9 cellular contexts compared by ENCODE assay signal in genomic region chr16:30901201-30902069, GRCh38. TPM values are rescaled to one million over a fixed set of nuclear protein-coding genes. Genes with fewer than 3 reads are reported as not detected.
DNase-seq lines count a peak whose midpoint lies in the region; ATAC-seq, FAIRE-seq and TF ChIP-seq lines count a peak whose summit lies in the region.
"Had no signal": no experiment of that assay in that cellular context is flagged by ENCODE, and none has a peak within 500 bp of the region (broad histone marks: within the 10 kb centered on the region; RNA-seq: fewer than 3 reads in every experiment).

No MANE protein-coding gene starts in this region.

- H3K79me2 ChIP-seq in ACC112 (ENCODE audit: control insufficient read depth, insufficient read depth, low read length, unreplicated experiment) (no peaks in the 10 kb centered on the region), K562 (ENCODE audit: control insufficient read depth, insufficient read depth, low read length) (no peaks in the 10 kb centered on the region)

- ATAC-seq in K562 = no peak
- no peak for ATAC-seq in HG03442 (IDR thresholded peaks at IDR 0.05; ENCODE audit: unreplicated experiment)

- peak overlapping the region; percentile 88; the same call in 1 of the 2 replicates for H3K9ac ChIP-seq in HUES64 (ENCODE audit: low read depth, low read length)
- peak overlapping the region; percentile 85 to 96 for H3K9ac ChIP-seq in K562 (ENCODE audit: insufficient read depth in 1 of 2, low read depth in 2 of 2, low read length in 2 of 2)
- peak overlapping the region; percentile 43 to 80 for H3K9ac ChIP-seq in mucosa of rectum (ENCODE audit: low read depth in 1 of 2, low read length in 2 of 2)

- intact Hi-C loops in K562 (cut with micrococcal nuclease) = no loop called here
- intact Hi-C loops in posterior vena cava (cut with DNase I) = loop anchor here in 1 of 2 donors (5.0 kb wide), 1 partner anchor 54 kb away; no protein-coding TSS in a partner anchor

- H2AFZ ChIP-seq in ACC112 (ENCODE audit: low read length, unreplicated experiment) (peak overlapping the region; percentile 97), K562 (ENCODE audit: low read depth, low read length) (peak overlapping the region; percentile 94)

- in situ Hi-C loops in K562 (cut with MboI) = loop anchor here (10.0 kb wide), 1 partner anchor 57 kb away; no protein-coding TSS in a partner anchor

- POLR2A ChIA-PET in K562 (lab: Yijun Ruan, JAX) = interaction anchor here (0.6 to 1.6 kb wide), 14 partner anchors 11 to 554 kb away, joined by 3 to 7 read pairs (median 3); no protein-coding TSS in a partner anchor

- WGBS in HUES64 = 22% methylated on average over 10 of the region's 12 CpGs
- 12% methylated on average over 10 of the region's 12 CpGs for WGBS in K562 (ENCODE audit: insufficient coverage, low coverage, missing lambda C conversion rate)

- H3K9me3 ChIP-seq in HUES64 (ENCODE audit: insufficient read depth, low read depth, low read length) (no peaks in the 10 kb centered on the region), K562 (replicated peaks; ENCODE audit: control insufficient read depth, insufficient read depth, low read depth, low read length) (no peaks in the 10 kb centered on the region), mucosa of rectum (ENCODE audit: control insufficient read depth in 2 of 2, low read length in 2 of 2) (no peaks in the 10 kb centered on the region)

- H3K36me3 ChIP-seq in ACC112 (ENCODE audit: insufficient read depth, low read length) (no peaks in the 10 kb centered on the region), HUES64 (ENCODE audit: insufficient read depth, low read length) (no peaks in the 10 kb centered on the region), K562 (ENCODE audit: control insufficient read depth, insufficient read depth, low read length) (no peaks in the 10 kb centered on the region; the same call in 2 of the 3 replicates), mucosa of rectum (ENCODE audit: control insufficient read depth in 2 of 2, insufficient read depth in 2 of 2, low read length in 2 of 2) (no peaks in the 10 kb centered on the region)

- BruUV-seq in K562 (replicated peaks; lab: Mats Ljungman, UMichigan) = TSS peak; percentile 90

- H3K4me2 ChIP-seq in K562 (ENCODE audit: insufficient read depth, low read length) = peak overlapping the region; percentile 93

- H3K27ac ChIP-seq in ACC112 (ENCODE audit: low read depth, low read length) (no peak overlapping the region), HUES64 (ENCODE audit: low read depth, low read length) (no peak overlapping the region), K562 (ENCODE audit: extremely low read depth, low read depth, low read length) (peak overlapping the region; percentile 86), mucosa of rectum (ENCODE audit: low read depth in 2 of 2, low read length in 2 of 2) (peak overlapping the region; percentile 18 to 61)

- CTCF ChIA-PET in K562 (lab: Yijun Ruan, JAX; ENCODE audit: low intra/inter-chr PET ratio) = interaction anchor here (0.6 to 1.4 kb wide), 3 partner anchors 57 to 958 kb away, joined by 3 to 4 read pairs (median 4); partner anchors contain the start of gene DCTPP1

- FAIRE-seq in K562 (lab: Jason Lieb, UNC) = peak; percentile 74
- FAIRE-seq: endometrium had no signal

- H3K4me1 ChIP-seq in ACC112 (ENCODE audit: control insufficient read depth, insufficient read depth, low read length, unreplicated experiment) (no peaks in the 10 kb centered on the region), HUES64 (ENCODE audit: insufficient read depth, low read length) (peaks cover 9% of the 10 kb centered on the region; the same call in 1 of the 2 replicates), K562 (replicated peaks in 1 of 2; ENCODE audit: control insufficient read depth in 2 of 2, insufficient read depth in 2 of 2, low read length in 2 of 2) (peaks cover 30 to 41% of the 10 kb centered on the region in 2 experiments), mucosa of rectum (ENCODE audit: control insufficient read depth in 2 of 2, insufficient read depth in 2 of 2, low read length in 2 of 2) (peaks cover 10 to 13% of the 10 kb centered on the region in 2 donors)

- no peaks in the 10 kb centered on the region for H3K27me3 ChIP-seq in ACC112 (ENCODE audit: insufficient read depth, low read length)
- peaks cover 26% of the 10 kb centered on the region for H3K27me3 ChIP-seq in HUES64 (ENCODE audit: insufficient read depth, low read length)
- H3K27me3 ChIP-seq in K562 (ENCODE audit: control insufficient read depth in 2 of 2, insufficient read depth in 2 of 2, low read length in 2 of 2) = no peaks in the 10 kb centered on the region
- no peaks in the 10 kb centered on the region for H3K27me3 ChIP-seq in mucosa of rectum (ENCODE audit: control insufficient read depth in 2 of 2, insufficient read depth in 2 of 2, low read length in 2 of 2)

- TF ChIP-seq CTCF in K562 (IDR thresholded peaks at IDR 0.05 in 2 of 3, conservative IDR thresholded peaks at IDR 0.05 in 1 of 3; ENCODE audit: insufficient read depth in 2 of 3, low read depth in 1 of 3, low read length in 3 of 3) = no peak

- no peak for TF ChIP-seq POLR2A in K562 (conservative IDR thresholded peaks at IDR 0.05)

- H4K20me1 ChIP-seq in K562 (replicated peaks; ENCODE audit: control insufficient read depth, insufficient read depth, low read length) = no peaks in the 10 kb centered on the region

- peak overlapping the region; percentile 77 for H3K4me3 ChIP-seq in ACC112 (ENCODE audit: low read depth, low read length)
- H3K4me3 ChIP-seq in HUES64 (ENCODE audit: low read length) = peak overlapping the region; percentile 67
- peak overlapping the region; percentile 57 for H3K4me3 ChIP-seq in K562
- H3K4me3 ChIP-seq in mucosa of rectum (ENCODE audit: low read length in 2 of 2) = peak overlapping the region; percentile 70 to 73

- no peaks in the 10 kb centered on the region for H3K9me1 ChIP-seq in K562 (ENCODE audit: control insufficient read depth, insufficient read depth, low read length)

- no peak for TF ChIP-seq EP300 in K562 (IDR thresholded peaks at IDR 0.05; ENCODE audit: low read length)

- no peak for TF ChIP-seq RAD21 in K562 (CRISPR knock-in tag; conservative IDR thresholded peaks at IDR 0.05 in 1 of 2, IDR thresholded peaks at IDR 0.05 in 1 of 2)

- peak in 1 of 4 experiments; percentile 52 for DNase-seq in K562 (ENCODE audit: extremely low read depth in 1 of 4, low spot score in 3 of 4)
- no peak for DNase-seq in ureter (ENCODE audit: low spot score)
- DNase-seq in posterior vena cava (ENCODE audit: low spot score) = no peak
- no peak for DNase-seq in GF-D8 (lab: John Stamatoyannopoulos, UW)

RNA-seq across cellular contexts. Expression of gene CTF1, which starts 5.0 kb away (rescaled TPM):
- polyA plus RNA-seq in HUES64 (2013, experiment 1 of 2) = 1.0 TPM
- 1.6 TPM for polyA plus RNA-seq in HUES64 (2013, experiment 2 of 2)
- total RNA-seq in K562 (2011; cell fraction: chromatin; rRNA removed; ENCODE audit: low replicate concordance) = 2.9 and 6.1 TPM in 2 replicates
- total RNA-seq in K562 (2011; cell fraction: nucleolus; rRNA removed) = 4.2 and 5.5 TPM in 2 replicates
- 6.2 and 12.7 TPM in 2 replicates for total RNA-seq in K562 (2011; cell fraction: nucleoplasm; rRNA removed)
- total RNA-seq in K562 (2014; rRNA removed) (0.36 and 1.0 TPM in 2 replicates), K562 (2014; rRNA removed; fragmentation: Illumina TruSeq; extraction: Trizol) (0.38 and 0.44 TPM in 2 replicates), K562 (2015; rRNA removed; fragmentation: Illumina TruSeq; extraction: Trizol) (0.33 and 0.53 TPM in 2 replicates), K562 (2021) (1.8 TPM in 2 replicates), ureter (8.2 TPM), posterior vena cava (1 to 10 TPM; 5.0 to 5.2 TPM)
- polyA plus RNA-seq in K562 (2011; rRNA removed) (1.9 and 3.6 TPM in 2 replicates), K562 (2014; fragmentation: Illumina TruSeq; extraction: Trizol) (2.5 and 2.8 TPM in 2 replicates), K562 (2014; fragmentation: Nextera tagmentation; extraction: Ambion mirVana) (under 1 TPM; 0.24 to 0.35 TPM), K562 (2014; rRNA removed) (1.8 and 2.1 TPM in 2 replicates)
- polyA plus RNA-seq in K562 (2011; cell fraction: cytosol; rRNA removed) = 6.9 and 7.6 TPM in 2 replicates
- polyA plus RNA-seq in K562 (2011; cell fraction: nucleus; rRNA removed) = 11.5 and 14.8 TPM in 2 replicates
- 2.0 and 5.6 TPM in 2 replicates for polyA plus RNA-seq in K562 (2012)
- 0.98 and 1.7 TPM in 2 replicates for polyA minus RNA-seq in K562 (2011; rRNA and poly(A)+ RNA removed)
- 1.1 and 1.4 TPM in 2 replicates for polyA minus RNA-seq in K562 (2011; cell fraction: cytosol; rRNA and poly(A)+ RNA removed)
- 1.3 and 1.9 TPM in 2 replicates for polyA minus RNA-seq in K562 (2011; cell fraction: nucleus; rRNA and poly(A)+ RNA removed)

RNA-seq across cellular contexts. Expression of gene BCL7C, which starts 7.6 kb away (rescaled TPM):
- polyA plus RNA-seq in HUES64 (2013, experiment 1 of 2) = 19.2 TPM
- polyA plus RNA-seq in HUES64 (2013, experiment 2 of 2) = 20.5 TPM
- total RNA-seq in K562 (2011; cell fraction: chromatin; rRNA removed; ENCODE audit: low replicate concordance) = 6.9 and 9.3 TPM in 2 replicates
- 8.7 and 9.0 TPM in 2 replicates for total RNA-seq in K562 (2011; cell fraction: nucleolus; rRNA removed)
- 7.6 and 10.6 TPM in 2 replicates for total RNA-seq in K562 (2011; cell fraction: nucleoplasm; rRNA removed)
- total RNA-seq in K562 (2014; rRNA removed) (80.1 and 85.8 TPM in 2 replicates), K562 (2014; rRNA removed; fragmentation: Illumina TruSeq; extraction: Trizol) (7.0 and 7.9 TPM in 2 replicates), K562 (2015; rRNA removed; fragmentation: Illumina TruSeq; extraction: Trizol) (31.6 and 32.9 TPM in 2 replicates), K562 (2021) (41.2 and 43.1 TPM in 2 replicates), ureter (35.9 TPM), posterior vena cava (10 to 100 TPM; 33.6 to 36.3 TPM)
- polyA plus RNA-seq in K562 (2011; rRNA removed) (15.1 and 17.4 TPM in 2 replicates), K562 (2014; fragmentation: Illumina TruSeq; extraction: Trizol) (19.6 and 37.5 TPM in 2 replicates), K562 (2014; fragmentation: Nextera tagmentation; extraction: Ambion mirVana) (1 to 10 TPM; 1.7 to 2.6 TPM), K562 (2014; rRNA removed) (61.9 and 75.9 TPM in 2 replicates)
- polyA plus RNA-seq in K562 (2011; cell fraction: cytosol; rRNA removed) = 18.7 and 45.5 TPM in 2 replicates
- polyA plus RNA-seq in K562 (2011; cell fraction: nucleus; rRNA removed) = 7.4 and 12.0 TPM in 2 replicates
- 23.9 and 28.5 TPM in 2 replicates for polyA plus RNA-seq in K562 (2012)
- polyA minus RNA-seq in K562 (2011; rRNA and poly(A)+ RNA removed) = 2.2 and 3.5 TPM in 2 replicates
- 7.9 and 8.1 TPM in 2 replicates for polyA minus RNA-seq in K562 (2011; cell fraction: cytosol; rRNA and poly(A)+ RNA removed)
- 2.6 TPM in 2 replicates for polyA minus RNA-seq in K562 (2011; cell fraction: nucleus; rRNA and poly(A)+ RNA removed)

RNA-seq across cellular contexts. Expression of gene FBXL19, which starts 21.9 kb away (rescaled TPM):
- polyA plus RNA-seq in HUES64 (2013, experiment 1 of 2) = 53.0 TPM
- 53.0 TPM for polyA plus RNA-seq in HUES64 (2013, experiment 2 of 2)
- 10.1 and 37.5 TPM in 2 replicates for total RNA-seq in K562 (2011; cell fraction: chromatin; rRNA removed; ENCODE audit: low replicate concordance)
- 30.4 and 31.2 TPM in 2 replicates for total RNA-seq in K562 (2011; cell fraction: nucleolus; rRNA removed)
- total RNA-seq in K562 (2011; cell fraction: nucleoplasm; rRNA removed) = 14.5 and 15.4 TPM in 2 replicates
- total RNA-seq in K562 (2014; rRNA removed) (32.7 and 48.1 TPM in 2 replicates), K562 (2014; rRNA removed; fragmentation: Illumina TruSeq; extraction: Trizol) (6.8 and 6.9 TPM in 2 replicates), K562 (2015; rRNA removed; fragmentation: Illumina TruSeq; extraction: Trizol) (17.6 and 17.8 TPM in 2 replicates), K562 (2021) (40.4 and 48.0 TPM in 2 replicates), ureter (25.7 TPM), posterior vena cava (10 to 100 TPM; 13.7 to 14.5 TPM)
- polyA plus RNA-seq in K562 (2011; rRNA removed) (9.1 and 9.9 TPM in 2 replicates), K562 (2014; fragmentation: Illumina TruSeq; extraction: Trizol) (7.6 and 18.1 TPM in 2 replicates), K562 (2014; fragmentation: Nextera tagmentation; extraction: Ambion mirVana) (under 1 TPM in 1 of 2 experiments, not detected in 1; 0.13 TPM), K562 (2014; rRNA removed) (22.0 and 26.0 TPM in 2 replicates)
- 12.4 and 47.6 TPM in 2 replicates for polyA plus RNA-seq in K562 (2011; cell fraction: cytosol; rRNA removed)
- 16.9 and 37.2 TPM in 2 replicates for polyA plus RNA-seq in K562 (2011; cell fraction: nucleus; rRNA removed)
- polyA plus RNA-seq in K562 (2012) = 17.7 and 25.5 TPM in 2 replicates
- 3.8 and 7.2 TPM in 2 replicates for polyA minus RNA-seq in K562 (2011; rRNA and poly(A)+ RNA removed)
- polyA minus RNA-seq in K562 (2011; cell fraction: cytosol; rRNA and poly(A)+ RNA removed) = 26.1 and 27.7 TPM in 2 replicates
- 7.5 and 9.4 TPM in 2 replicates for polyA minus RNA-seq in K562 (2011; cell fraction: nucleus; rRNA and poly(A)+ RNA removed)

RNA-seq across cellular contexts. Expression of gene ORAI3, which starts 47.4 kb away (rescaled TPM):
- polyA plus RNA-seq in HUES64 (2013, experiment 1 of 2) = 7.9 TPM
- 9.8 TPM for polyA plus RNA-seq in HUES64 (2013, experiment 2 of 2)
- 12.4 and 41.2 TPM in 2 replicates for total RNA-seq in K562 (2011; cell fraction: chromatin; rRNA removed; ENCODE audit: low replicate concordance)
- total RNA-seq in K562 (2011; cell fraction: nucleolus; rRNA removed) = 46.8 and 54.4 TPM in 2 replicates
- total RNA-seq in K562 (2011; cell fraction: nucleoplasm; rRNA removed) = 36.7 and 43.2 TPM in 2 replicates
- total RNA-seq in K562 (2014; rRNA removed) (19.0 and 23.5 TPM in 2 replicates), K562 (2014; rRNA removed; fragmentation: Illumina TruSeq; extraction: Trizol) (6.3 and 7.8 TPM in 2 replicates), K562 (2015; rRNA removed; fragmentation: Illumina TruSeq; extraction: Trizol) (12.4 and 12.9 TPM in 2 replicates), K562 (2021) (21.9 and 23.3 TPM in 2 replicates), ureter (25.9 TPM), posterior vena cava (10 to 100 TPM; 11.0 to 17.5 TPM)
- polyA plus RNA-seq in K562 (2011; rRNA removed) (15.8 and 29.7 TPM in 2 replicates), K562 (2014; fragmentation: Illumina TruSeq; extraction: Trizol) (14.1 and 18.0 TPM in 2 replicates), K562 (2014; fragmentation: Nextera tagmentation; extraction: Ambion mirVana) (1 to 10 TPM; 4.9 to 5.8 TPM), K562 (2014; rRNA removed) (16.5 and 19.0 TPM in 2 replicates)
- polyA plus RNA-seq in K562 (2011; cell fraction: cytosol; rRNA removed) = 44.9 and 57.8 TPM in 2 replicates
- polyA plus RNA-seq in K562 (2011; cell fraction: nucleus; rRNA removed) = 25.0 and 28.3 TPM in 2 replicates
- 19.4 and 52.1 TPM in 2 replicates for polyA plus RNA-seq in K562 (2012)
- 12.8 and 14.8 TPM in 2 replicates for polyA minus RNA-seq in K562 (2011; rRNA and poly(A)+ RNA removed)
- 15.8 and 19.1 TPM in 2 replicates for polyA minus RNA-seq in K562 (2011; cell fraction: cytosol; rRNA and poly(A)+ RNA removed)
- polyA minus RNA-seq in K562 (2011; cell fraction: nucleus; rRNA and poly(A)+ RNA removed) = 9.3 and 12.7 TPM in 2 replicates

RNA-seq across cellular contexts. Expression of gene SETD1A, which starts 56.1 kb away (rescaled TPM):
- polyA plus RNA-seq in HUES64 (2013, experiment 1 of 2) = 22.1 TPM
- polyA plus RNA-seq in HUES64 (2013, experiment 2 of 2) = 21.0 TPM
- 24.2 and 49.1 TPM in 2 replicates for total RNA-seq in K562 (2011; cell fraction: chromatin; rRNA removed; ENCODE audit: low replicate concordance)
- total RNA-seq in K562 (2011; cell fraction: nucleolus; rRNA removed) = 22.3 and 24.7 TPM in 2 replicates
- 17.1 and 19.1 TPM in 2 replicates for total RNA-seq in K562 (2011; cell fraction: nucleoplasm; rRNA removed)
- total RNA-seq in K562 (2014; rRNA removed) = 4.2 and 7.9 TPM in 2 replicates
- total RNA-seq in K562 (2014; rRNA removed; fragmentation: Illumina TruSeq; extraction: Trizol) = 2.0 and 2.5 TPM in 2 replicates
- total RNA-seq in K562 (2015; rRNA removed; fragmentation: Illumina TruSeq; extraction: Trizol) = 4.6 and 5.7 TPM in 2 replicates
- 30.2 and 36.0 TPM in 2 replicates for total RNA-seq in K562 (2021)
- 2.2 and 3.0 TPM in 2 replicates for polyA plus RNA-seq in K562 (2011; rRNA removed)
- 1.6 and 2.3 TPM in 2 replicates for polyA plus RNA-seq in K562 (2011; cell fraction: cytosol; rRNA removed)
- polyA plus RNA-seq in K562 (2011; cell fraction: nucleus; rRNA removed) = 15.4 and 22.7 TPM in 2 replicates
- polyA plus RNA-seq in K562 (2012) = 17.4 and 52.0 TPM in 2 replicates
- 15.0 and 20.1 TPM in 2 replicates for polyA plus RNA-seq in K562 (2014; fragmentation: Illumina TruSeq; extraction: Trizol)
- polyA plus RNA-seq in K562 (2014; fragmentation: Nextera tagmentation; extraction: Ambion mirVana) = under 1 TPM; 0.08 to 0.14 TPM
- 15.5 and 16.9 TPM in 2 replicates for polyA plus RNA-seq in K562 (2014; rRNA removed)
- polyA minus RNA-seq in K562 (2011; rRNA and poly(A)+ RNA removed) = 1.7 and 2.1 TPM in 2 replicates
- polyA minus RNA-seq in K562 (2011; cell fraction: cytosol; rRNA and poly(A)+ RNA removed) = 10.0 and 10.3 TPM in 2 replicates
- 6.1 and 8.6 TPM in 2 replicates for polyA minus RNA-seq in K562 (2011; cell fraction: nucleus; rRNA and poly(A)+ RNA removed)
- 19.6 TPM for total RNA-seq in ureter
- total RNA-seq in posterior vena cava = 10 to 100 TPM; 11.8 to 17.7 TPM

Comparison
In these comparisons a context has a peak if more than half of its experiments do, and no peak if none do; other contexts are left out.
1. H3K27ac ChIP-seq: peak in K562 (single experiment) and mucosa of rectum (2 of 2); none in ACC112 (single experiment) and HUES64 (single experiment).
2. Peak in every context shown above with its lines, with median percentiles within 50 percentile points of each other: H3K4me3 ChIP-seq and H3K9ac ChIP-seq.